Comparison of ENCODE assay signal across 9 cellular contexts in genomic region chr12:53102883-53103807, GRCh38. TPM values are rescaled to one million over a fixed set of nuclear protein-coding genes. Genes with fewer than 3 reads are reported as not detected.
DNase-seq lines count a peak whose midpoint lies in the region; ATAC-seq and TF ChIP-seq lines count a peak whose summit lies in the region.
"Had no signal": no experiment of that assay in that cellular context is flagged by ENCODE, and none has a peak within 500 bp of the region (broad histone marks: within the 10 kb centered on the region; RNA-seq: fewer than 3 reads in every experiment).

Gene SOAT2, plus strand, starts transcription at chr12:53103486. Its CDS starts 92 bp downstream, at chr12:53103578.

- peaks cover 50% of the 10 kb centered on the region for H3K4me1 Mint-ChIP-seq in neural progenitor cell

- H3K36me3 Mint-ChIP-seq in neural progenitor cell, result no peaks in the 10 kb centered on the region

- H3K27me3 Mint-ChIP-seq in neural progenitor cell (ENCODE audit: insufficient read depth, low read depth), result peaks cover 20% of the 10 kb centered on the region

- H2AFZ ChIP-seq in neural progenitor cell (replicated peaks), result no peak within 1 kb of the TSS

- H3K9me3 ChIP-seq in neutrophil (no peaks in the 10 kb centered on the region), neural progenitor cell (ENCODE audit: low read depth) (no peaks in the 10 kb centered on the region)

- no peak for TF ChIP-seq CTCF in HL-60 (IDR thresholded peaks at IDR 0.05; ENCODE audit: insufficient read depth, low read length)
- TF ChIP-seq CTCF in neutrophil (IDR thresholded peaks at IDR 0.05), result no peak
- no peak for TF ChIP-seq CTCF in neural progenitor cell (IDR thresholded peaks at IDR 0.05)

- no peak within 1 kb of the TSS for H3K4me2 ChIP-seq in neural progenitor cell

- H3K36me3 ChIP-seq in neutrophil (no peaks in the 10 kb centered on the region), neural progenitor cell (no peaks in the 10 kb centered on the region)

- H3K27ac ChIP-seq in HL-60 (replicated peaks) (peak within 1 kb of the TSS; percentile 49), neutrophil (peak within 1 kb of the TSS; percentile 53), neural progenitor cell (no peak within 1 kb of the TSS)

- H4K20me1 ChIP-seq in neural progenitor cell (ENCODE audit: low read depth), result no peaks in the 10 kb centered on the region

- ATAC-seq in GM18868 (IDR thresholded peaks at IDR 0.05; ENCODE audit: unreplicated experiment) (peak; percentile 43), GM19023 (IDR thresholded peaks at IDR 0.05; ENCODE audit: unreplicated experiment) (no peak)

- H3K4me3 ChIP-seq in HL-60 (replicated peaks; ENCODE audit: insufficient read depth, low read length) (no peak within 1 kb of the TSS), neutrophil (ENCODE audit: low read depth in 1 of 2, low read length in 1 of 2) (no peak within 1 kb of the TSS), neural progenitor cell (no peak within 1 kb of the TSS)

- H3K27ac Mint-ChIP-seq in neural progenitor cell, result no peak within 1 kb of the TSS

- H3K9me3 Mint-ChIP-seq in neural progenitor cell, result no peaks in the 10 kb centered on the region

- H3K4me3 Mint-ChIP-seq in neural progenitor cell, result no peak within 1 kb of the TSS

- H3F3A ChIP-seq in neural progenitor cell (ENCODE audit: low read depth), result no peaks in the 10 kb centered on the region

- H3K9ac ChIP-seq in neural progenitor cell, result no peak within 1 kb of the TSS

- no peaks in the 10 kb centered on the region for H3K79me2 ChIP-seq in neural progenitor cell (ENCODE audit: low read depth)

- peak in 1 of 2 experiments; percentile 40 for DNase-seq in HL-60 (ENCODE audit: low read depth in 1 of 2, low spot score in 1 of 2)
- peak; percentile 68 for DNase-seq in activated T-cell treated with anti-CD3 and anti-CD28 coated beads, Interleukin-2, amount 50 U/mL, for 48 hours
- no peak for DNase-seq in neural progenitor cell (ENCODE audit: low spot score)
- no peak for DNase-seq in SW 1271 (lab: John Stamatoyannopoulos, UW)
- no peak for DNase-seq in DMS79 (lab: John Stamatoyannopoulos, UW)

- H3K27me3 ChIP-seq in HL-60 (ENCODE audit: insufficient read depth, poor library complexity, severe bottlenecking), result no peaks in the 10 kb centered on the region
- H3K27me3 ChIP-seq in neutrophil, result peaks cover 13% of the 10 kb centered on the region
- H3K27me3 ChIP-seq in neural progenitor cell, result peaks cover 13% of the 10 kb centered on the region

- H3K4me1 ChIP-seq in neutrophil (ENCODE audit: control insufficient read depth in 1 of 2, insufficient read depth in 1 of 2, low read depth in 1 of 2, low read length in 1 of 2) (peaks cover 20 to 25% of the 10 kb centered on the region in 2 experiments), neural progenitor cell (peaks cover 5% of the 10 kb centered on the region)

RNA-seq across cellular contexts. Expression of gene SOAT2, which starts in this region (rescaled TPM):
- not detected in 2 replicates for total RNA-seq in neural progenitor cell (ENCODE audit: low replicate concordance)
- total RNA-seq: dermis microvascular lymphatic vessel endothelial cell had no signal

Comparison
In these comparisons a context has a peak if more than half of its experiments do, and no peak if none do; other contexts are left out.
1. DNase-seq: peak in activated T-cell treated with anti-CD3 and anti-CD28 coated beads, Interleukin-2, amount 50 U/mL, for 48 hours (2 of 2); none in neural progenitor cell (single experiment), SW 1271 (0 of 2) and DMS79 (single experiment).